21 cellular contexts compared by ENCODE assay signal in genomic region chr12:122276242-122276641, GRCh38.
"Had no signal": no experiment of that assay in that cellular context is flagged by ENCODE, and none has a peak within 500 bp of the region (broad histone marks: within the 10 kb centered on the region; RNA-seq: fewer than 3 reads in every experiment).

No MANE protein-coding gene starts in this region.

- ATAC-seq: left lung; sciatic nerve; stimulated activated memory B cell treated with anti-CD40 and anti-IgM and Interleukin-4, amounts not matched to agents 10 μg/mL and 1 μg/mL and 100 μg/mL, for 72 hours had no signal

- DNase-seq: activated B cell treated with CpG ODN at 0.5 μM for 24 hours; activated CD4-positive, alpha-beta memory T cell treated with anti-CD3 and anti-CD28 coated beads for 36 hours; activated CD4-positive, alpha-beta T cell treated with anti-CD3 and anti-CD28 coated beads for 4 hours; activated effector memory CD4-positive, alpha-beta T cell treated with Interleukin-2 at 50 U/mL for 16 hours; activated naive CD4-positive, alpha-beta T cell treated with anti-CD3 and anti-CD28 coated beads, Interleukin-2, amount 10 ng/mL, durations not matched to agents 7 days and 5 days; activated T-cell treated with anti-CD3 and anti-CD28 coated beads, Interleukin-2, amount 50 U/mL, for 48 hours; amygdala; cerebellar nuclear complex; cortex of kidney; foreskin fibroblast; immature natural killer cell; kidney glomerular epithelial cell; left lung; naive B cell; posterior cingulate gyrus; small intestine; stimulated activated CD4-positive, alpha-beta T cell treated with anti-CD3 and anti-CD28 coated beads, Interleukin-2, amount 100 ng/mL, for 24 hours; stomach; T1000 had no signal
